In the genomic region with DNA sequence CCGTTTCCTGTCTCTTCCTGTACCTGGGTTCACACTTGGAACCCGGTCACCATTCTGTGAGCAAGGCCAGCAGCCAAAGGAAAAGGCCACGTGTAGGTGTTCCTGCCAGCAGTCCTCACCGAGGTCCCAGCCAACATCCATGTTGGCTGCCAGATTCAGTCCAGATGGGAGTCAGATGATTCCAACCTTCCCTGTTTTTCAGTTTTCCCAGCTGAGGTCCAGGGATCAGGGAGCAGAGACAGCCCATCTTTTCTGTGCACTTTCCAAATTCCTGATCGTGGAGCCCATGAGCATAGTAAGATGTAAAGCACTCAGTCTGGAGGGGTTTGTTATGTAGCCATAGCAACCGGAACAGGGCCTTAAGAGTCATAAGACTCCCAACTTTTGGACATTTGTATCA, we compare ENCODE assay signal across 14 cellular contexts. TPM values are rescaled to one million over a fixed set of nuclear protein-coding genes. Genes with fewer than 3 reads are reported as not detected.
DNase-seq lines count a peak whose midpoint lies in the region; ATAC-seq, FAIRE-seq and TF ChIP-seq lines count a peak whose summit lies in the region.
"Had no signal": no experiment of that assay in that cellular context is flagged by ENCODE, and none has a peak within 500 bp of the region (broad histone marks: within the 10 kb centered on the region; RNA-seq: fewer than 3 reads in every experiment).

No MANE protein-coding gene starts in this region.

- POLR2A ChIA-PET in A673 (lab: Charles Lee; ENCODE audit: low non-redundant PET), result no interaction called here

- intact Hi-C loops in pancreas (cut with DNase I) (loop anchor here in 2 of 3 donors (10.0 kb wide), 2 partner anchors 71 to 81 kb away; partner anchors contain the start of gene LAMTOR4 (in 1 of the 2)), A673 (cut with micrococcal nuclease; ENCODE audit: unreplicated experiment) (loop anchor here (2.0 to 5.0 kb wide), 2 partner anchors 83 to 224 kb away; no protein-coding TSS in a partner anchor)

- BruUV-seq in A673 (replicated peaks; lab: Mats Ljungman, UMichigan), result no TSS peak

- ATAC-seq in pancreas, result peak in 3 of 4 donors; percentile 31 to 45 (median 38)
- ATAC-seq: HCT116, T-cell had no signal

- no peak for TF ChIP-seq CTCF in fibroblast of lung (conservative IDR thresholded peaks at IDR 0.05 in 1 of 2, IDR thresholded peaks at IDR 0.05 in 1 of 2; ENCODE audit: low read depth in 1 of 2, low read length in 2 of 2)
- TF ChIP-seq CTCF in pancreas (IDR thresholded peaks at IDR 0.05), result no peak
- TF ChIP-seq CTCF in smooth muscle cell (IDR thresholded peaks at IDR 0.05; ENCODE audit: borderline replicate concordance, insufficient read depth, poor library complexity, severe bottlenecking), result no peak
- TF ChIP-seq CTCF in A673 (conservative IDR thresholded peaks at IDR 0.05; ENCODE audit: low read depth, low read length), result no peak

- no peak for FAIRE-seq in pancreas (lab: Jason Lieb, UNC)

- H3K4me1 ChIP-seq in fibroblast of lung (ENCODE audit: control insufficient read depth, extremely low read depth, insufficient read depth, low read length) (no peaks in the 10 kb centered on the region), pancreas (no peaks in the 10 kb centered on the region), smooth muscle cell (ENCODE audit: low read depth) (no peaks in the 10 kb centered on the region), A673 (ENCODE audit: insufficient read depth, low read length, poor library complexity, severe bottlenecking) (no peaks in the 10 kb centered on the region)

- H4K20me1 ChIP-seq in fibroblast of lung (ENCODE audit: control insufficient read depth, extremely low read depth, insufficient read depth, low read length) (no peaks in the 10 kb centered on the region), smooth muscle cell (ENCODE audit: low read depth) (no peaks in the 10 kb centered on the region)

- H3K4me2 ChIP-seq in fibroblast of lung (ENCODE audit: extremely low read depth, insufficient read depth, low read length), result no peak overlapping the region
- no peak overlapping the region for H3K4me2 ChIP-seq in smooth muscle cell

- H3K4me3 ChIP-seq in fibroblast of lung (replicated peaks in 1 of 4; ENCODE audit: control extremely low read depth in 1 of 4, insufficient read depth in 1 of 4, low read depth in 3 of 4, low read length in 4 of 4) (no peak overlapping the region), pancreas (no peak overlapping the region), smooth muscle cell (no peak overlapping the region), A673 (ENCODE audit: low read depth, low read length, poor library complexity, severe bottlenecking) (no peak overlapping the region)
- H3K4me3 ChIP-seq: suprapubic skin had no signal

- H3K36me3 ChIP-seq in fibroblast of lung (ENCODE audit: control insufficient read depth, insufficient read depth, low read length) (no peaks in the 10 kb centered on the region), pancreas (peaks cover 0 to 1% (median 0%) of the 10 kb centered on the region in 3 donors), smooth muscle cell (ENCODE audit: low read depth) (no peaks in the 10 kb centered on the region), A673 (ENCODE audit: insufficient read depth, low read length, poor library complexity, severe bottlenecking) (no peaks in the 10 kb centered on the region)

- H3K27me3 ChIP-seq in fibroblast of lung (ENCODE audit: control insufficient read depth, insufficient read depth, low read length) (no peaks in the 10 kb centered on the region), pancreas (no peaks in the 10 kb centered on the region), smooth muscle cell (ENCODE audit: low read depth) (no peaks in the 10 kb centered on the region), A673 (replicated peaks; ENCODE audit: insufficient read depth, low read depth, low read length, poor library complexity) (no peaks in the 10 kb centered on the region)
- H3K27me3 ChIP-seq: suprapubic skin had no signal

- H3K9ac ChIP-seq in fibroblast of lung (ENCODE audit: insufficient read depth, low read length) (no peak overlapping the region), smooth muscle cell (ENCODE audit: low read depth) (no peak overlapping the region)

- WGBS in pancreas, 2 donors, result 38 to 41% methylated on average over 6 of the region's 6 CpGs
- WGBS in smooth muscle cell (ENCODE audit: low lambda C conversion rate), result 83% methylated on average over 6 of the region's 6 CpGs

- H3K27ac ChIP-seq in fibroblast of lung (ENCODE audit: insufficient read depth, low read length), result no peak overlapping the region
- H3K27ac ChIP-seq in pancreas, result no peak overlapping the region
- H3K27ac ChIP-seq in smooth muscle cell (ENCODE audit: low read depth), result no peak overlapping the region
- no peak overlapping the region for H3K27ac ChIP-seq in A673 (ENCODE audit: low read depth, low read length, poor library complexity, severe bottlenecking)
- H3K27ac ChIP-seq: suprapubic skin had no signal

- H2AFZ ChIP-seq in fibroblast of lung (ENCODE audit: low read length) (no peak overlapping the region), smooth muscle cell (ENCODE audit: low read depth) (no peak overlapping the region)

- CTCF ChIA-PET in A673 (lab: Charles Lee), result no interaction called here

- H3K9me3 ChIP-seq in fibroblast of lung (ENCODE audit: control insufficient read depth, insufficient read depth, low read depth, low read length) (no peaks in the 10 kb centered on the region), pancreas (no peaks in the 10 kb centered on the region), smooth muscle cell (replicated peaks; ENCODE audit: low read depth) (no peaks in the 10 kb centered on the region), A673 (ENCODE audit: low read depth, low read length, poor library complexity, severe bottlenecking) (no peaks in the 10 kb centered on the region)
- H3K9me3 ChIP-seq: Caco-2, suprapubic skin had no signal

- H3K79me2 ChIP-seq in fibroblast of lung (ENCODE audit: control insufficient read depth, insufficient read depth, low read length) (no peaks in the 10 kb centered on the region), smooth muscle cell (ENCODE audit: low read depth) (no peaks in the 10 kb centered on the region)

- DNase-seq in EH (ENCODE audit: low read depth) (peak; percentile 35), NCI-H1694 (lab: John Stamatoyannopoulos, UW) (peak; percentile 25), fibroblast of lung (ENCODE audit: low read depth in 2 of 2) (peak; percentile 19 to 22), pancreas (peak in 4 of 6 donors; percentile 31 to 59 (median 41)), NCI-H2107 treated with DMSO at 0.1 percent for 48 hours (lab: John Stamatoyannopoulos, UW; ENCODE audit: unreplicated experiment) (no peak), smooth muscle cell (lab: John Stamatoyannopoulos, UW; ENCODE audit: unreplicated experiment) (no peak), A673 (ENCODE audit: low spot score) (no peak)
- DNase-seq: Caco-2; effector memory CD4-positive, alpha-beta T cell; NCI-H2081; T-cell had no signal

- no peaks in the 10 kb centered on the region for H3F3A ChIP-seq in smooth muscle cell (ENCODE audit: low read depth)

RNA-seq across cellular contexts. Expression of gene PVRIG, which starts 3.9 kb away (rescaled TPM):
- total RNA-seq in fibroblast of lung (not detected in 2 replicates), pancreas (under 1 TPM in 2 of 6 donors, not detected in 4; 0.22 to 0.34 TPM), smooth muscle cell (not detected in 2 replicates), A673 (2021) (not detected in 2 replicates)
- polyA plus RNA-seq in fibroblast of lung (not detected in 2 replicates), pancreas (under 1 TPM in 1 of 2 donors, not detected in 1; 0.09 TPM), smooth muscle cell (0.41 TPM in 1 of 2 replicates, not detected in the other)
- 0.30 TPM in 1 of 2 replicates, not detected in the other for polyA plus RNA-seq in fibroblast of lung (2012)
- not detected in 2 replicates for polyA minus RNA-seq in fibroblast of lung (ENCODE audit: low replicate concordance)
- total RNA-seq: Caco-2, mesothelial cell of epicardium, suprapubic skin had no signal

RNA-seq across cellular contexts. Expression of gene STAG3, which starts 38.2 kb away (rescaled TPM):
- 0.50 and 0.77 TPM in 2 replicates for total RNA-seq in fibroblast of lung
- polyA plus RNA-seq in fibroblast of lung, result 0.27 and 0.34 TPM in 2 replicates
- 1.2 and 1.6 TPM in 2 replicates for polyA plus RNA-seq in fibroblast of lung (2012)
- 7.2 TPM in 1 of 2 replicates, not detected in the other for polyA minus RNA-seq in fibroblast of lung (ENCODE audit: low replicate concordance)
- 1 to 10 TPM in 2 of 6 donors, under 1 TPM in 4; 0.19 to 1.2 (median 0.94) TPM for total RNA-seq in pancreas
- under 1 TPM; 0.99 TPM for polyA plus RNA-seq in pancreas
- total RNA-seq in smooth muscle cell, result 0.04 and 0.85 TPM in 2 replicates
- 0.96 and 1.3 TPM in 2 replicates for polyA plus RNA-seq in smooth muscle cell
- 1.2 and 2.4 TPM in 2 replicates for total RNA-seq in A673 (2021)

RNA-seq across cellular contexts. Expression of gene GPC2, which starts 38.7 kb away (rescaled TPM):
- 1.8 and 2.3 TPM in 2 replicates for total RNA-seq in fibroblast of lung
- 0.35 and 0.60 TPM in 2 replicates for polyA plus RNA-seq in fibroblast of lung
- 0.92 and 1.7 TPM in 2 replicates for polyA plus RNA-seq in fibroblast of lung (2012)
- polyA minus RNA-seq in fibroblast of lung (ENCODE audit: low replicate concordance), result 0.96 and 1.0 TPM in 2 replicates
- total RNA-seq in pancreas, result 1 to 10 TPM in 1 of 6 donors, under 1 TPM in 5; 0.12 to 2.5 (median 0.51) TPM
- polyA plus RNA-seq in pancreas, result under 1 TPM; 0.59 to 0.68 TPM
- total RNA-seq in smooth muscle cell, result 3.5 and 7.1 TPM in 2 replicates
- 3.2 and 8.5 TPM in 2 replicates for polyA plus RNA-seq in smooth muscle cell
- total RNA-seq in A673 (2021), result 23.3 and 28.4 TPM in 2 replicates

RNA-seq across cellular contexts. Expression of gene GAL3ST4, which starts 47.5 kb away (rescaled TPM):
- 3.9 and 7.1 TPM in 2 replicates for total RNA-seq in fibroblast of lung
- polyA plus RNA-seq in fibroblast of lung, result 10.3 and 14.6 TPM in 2 replicates
- 11.8 and 13.9 TPM in 2 replicates for polyA plus RNA-seq in fibroblast of lung (2012)
- polyA minus RNA-seq in fibroblast of lung (ENCODE audit: low replicate concordance), result 18.1 and 29.0 TPM in 2 replicates
- total RNA-seq in pancreas, result 1 to 10 TPM in 2 of 6 donors, under 1 TPM in 4; 0.28 to 8.9 (median 0.69) TPM
- polyA plus RNA-seq in pancreas, result under 1 TPM; 0.45 to 0.65 TPM
- total RNA-seq in smooth muscle cell, result 4.8 and 6.5 TPM in 2 replicates
- 7.2 and 7.4 TPM in 2 replicates for polyA plus RNA-seq in smooth muscle cell
- 3.2 and 3.5 TPM in 2 replicates for total RNA-seq in A673 (2021)

RNA-seq across cellular contexts. Expression of gene TRAPPC14, which starts 57.4 kb away (rescaled TPM):
- 5.6 and 5.9 TPM in 2 replicates for total RNA-seq in fibroblast of lung
- polyA plus RNA-seq in fibroblast of lung, result 1.9 and 2.4 TPM in 2 replicates
- 8.7 and 14.1 TPM in 2 replicates for polyA plus RNA-seq in fibroblast of lung (2012)
- 18.5 and 29.7 TPM in 2 replicates for polyA minus RNA-seq in fibroblast of lung (ENCODE audit: low replicate concordance)
- total RNA-seq in pancreas, result 10 to 100 TPM in 2 of 6 donors, 1 to 10 TPM in 4; 5.1 to 15.7 (median 8.8) TPM
- 10 to 100 TPM; 32.1 to 34.6 TPM for polyA plus RNA-seq in pancreas
- total RNA-seq in smooth muscle cell, result 4.4 and 7.0 TPM in 2 replicates
- 5.4 and 14.7 TPM in 2 replicates for polyA plus RNA-seq in smooth muscle cell
- total RNA-seq in A673 (2021), result 22.6 and 25.7 TPM in 2 replicates

Comparison
In these comparisons a context has a peak if more than half of its experiments do, and no peak if none do; other contexts are left out.
1. DNase-seq: peak in EH (single experiment), NCI-H1694 (single experiment), fibroblast of lung (2 of 2) and pancreas (4 of 6); none in NCI-H2107 treated with DMSO at 0.1 percent for 48 hours (single experiment), smooth muscle cell (single experiment) and A673 (single experiment).